In the genomic region with DNA sequence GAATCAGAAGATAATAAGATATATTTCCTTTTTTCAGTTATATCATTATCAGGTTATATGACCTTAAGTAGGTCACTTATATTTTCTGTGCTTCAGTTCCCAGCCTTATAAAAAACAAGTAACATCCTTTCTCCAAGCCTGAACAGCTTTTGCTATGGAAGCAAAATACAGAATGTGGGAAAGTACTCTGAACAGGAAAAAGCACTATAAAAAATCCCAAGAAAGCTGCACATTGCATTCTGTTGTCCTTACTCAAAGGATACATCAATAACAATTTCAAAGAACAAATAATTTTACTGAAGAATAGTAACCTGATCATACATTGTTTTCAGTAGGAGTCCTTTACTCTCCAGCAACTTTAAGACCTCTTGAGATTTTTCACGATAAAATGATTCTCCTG, we compare ENCODE assay signal across 1 cellular context.
TF ChIP-seq lines count a peak whose summit lies in the region.

No MANE protein-coding gene starts in this region.

TF ChIP-seq in GM23338, 12 proteins besides CTCF, POLR2A, EP300 and RAD21:
- TF ChIP-seq ZNF114 (CRISPR knock-in tag; IDR thresholded peaks at IDR 0.05) = no peak
- TF ChIP-seq CREB1 (CRISPR knock-in tag; IDR thresholded peaks at IDR 0.05; ENCODE audit: low read depth) = no peak
- TF ChIP-seq NANOG (IDR thresholded peaks at IDR 0.05; ENCODE audit: borderline replicate concordance) = no peak
- no peak for TF ChIP-seq POLR2AphosphoS5 (IDR thresholded peaks at IDR 0.05; ENCODE audit: low read depth)
- TF ChIP-seq, protein P1, sequence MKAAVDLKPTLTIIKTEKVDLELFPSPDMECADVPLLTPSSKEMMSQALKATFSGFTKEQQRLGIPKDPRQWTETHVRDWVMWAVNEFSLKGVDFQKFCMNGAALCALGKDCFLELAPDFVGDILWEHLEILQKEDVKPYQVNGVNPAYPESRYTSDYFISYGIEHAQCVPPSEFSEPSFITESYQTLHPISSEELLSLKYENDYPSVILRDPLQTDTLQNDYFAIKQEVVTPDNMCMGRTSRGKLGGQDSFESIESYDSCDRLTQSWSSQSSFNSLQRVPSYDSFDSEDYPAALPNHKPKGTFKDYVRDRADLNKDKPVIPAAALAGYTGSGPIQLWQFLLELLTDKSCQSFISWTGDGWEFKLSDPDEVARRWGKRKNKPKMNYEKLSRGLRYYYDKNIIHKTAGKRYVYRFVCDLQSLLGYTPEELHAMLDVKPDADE (IDR thresholded peaks at IDR 0.05) = no peak
- TF ChIP-seq JUNB (IDR thresholded peaks at IDR 0.05; ENCODE audit: unreplicated experiment) = no peak
- TF ChIP-seq ZNF331 (CRISPR knock-in tag; IDR thresholded peaks at IDR 0.05; ENCODE audit: low read depth) = no peak
- no peak for TF ChIP-seq EZH2 (IDR thresholded peaks at IDR 0.05; ENCODE audit: low read depth, unreplicated experiment)
- TF ChIP-seq EZH2phosphoT487 (IDR thresholded peaks at IDR 0.05; ENCODE audit: unreplicated experiment) = no peak
- no peak for TF ChIP-seq STAT1 (IDR thresholded peaks at IDR 0.05; ENCODE audit: unreplicated experiment)
- TF ChIP-seq, protein P2, sequence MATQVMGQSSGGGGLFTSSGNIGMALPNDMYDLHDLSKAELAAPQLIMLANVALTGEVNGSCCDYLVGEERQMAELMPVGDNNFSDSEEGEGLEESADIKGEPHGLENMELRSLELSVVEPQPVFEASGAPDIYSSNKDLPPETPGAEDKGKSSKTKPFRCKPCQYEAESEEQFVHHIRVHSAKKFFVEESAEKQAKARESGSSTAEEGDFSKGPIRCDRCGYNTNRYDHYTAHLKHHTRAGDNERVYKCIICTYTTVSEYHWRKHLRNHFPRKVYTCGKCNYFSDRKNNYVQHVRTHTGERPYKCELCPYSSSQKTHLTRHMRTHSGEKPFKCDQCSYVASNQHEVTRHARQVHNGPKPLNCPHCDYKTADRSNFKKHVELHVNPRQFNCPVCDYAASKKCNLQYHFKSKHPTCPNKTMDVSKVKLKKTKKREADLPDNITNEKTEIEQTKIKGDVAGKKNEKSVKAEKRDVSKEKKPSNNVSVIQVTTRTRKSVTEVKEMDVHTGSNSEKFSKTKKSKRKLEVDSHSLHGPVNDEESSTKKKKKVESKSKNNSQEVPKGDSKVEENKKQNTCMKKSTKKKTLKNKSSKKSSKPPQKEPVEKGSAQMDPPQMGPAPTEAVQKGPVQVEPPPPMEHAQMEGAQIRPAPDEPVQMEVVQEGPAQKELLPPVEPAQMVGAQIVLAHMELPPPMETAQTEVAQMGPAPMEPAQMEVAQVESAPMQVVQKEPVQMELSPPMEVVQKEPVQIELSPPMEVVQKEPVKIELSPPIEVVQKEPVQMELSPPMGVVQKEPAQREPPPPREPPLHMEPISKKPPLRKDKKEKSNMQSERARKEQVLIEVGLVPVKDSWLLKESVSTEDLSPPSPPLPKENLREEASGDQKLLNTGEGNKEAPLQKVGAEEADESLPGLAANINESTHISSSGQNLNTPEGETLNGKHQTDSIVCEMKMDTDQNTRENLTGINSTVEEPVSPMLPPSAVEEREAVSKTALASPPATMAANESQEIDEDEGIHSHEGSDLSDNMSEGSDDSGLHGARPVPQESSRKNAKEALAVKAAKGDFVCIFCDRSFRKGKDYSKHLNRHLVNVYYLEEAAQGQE (IDR thresholded peaks at IDR 0.05; ENCODE audit: unreplicated experiment) = no peak
- TF ChIP-seq, protein P3, sequence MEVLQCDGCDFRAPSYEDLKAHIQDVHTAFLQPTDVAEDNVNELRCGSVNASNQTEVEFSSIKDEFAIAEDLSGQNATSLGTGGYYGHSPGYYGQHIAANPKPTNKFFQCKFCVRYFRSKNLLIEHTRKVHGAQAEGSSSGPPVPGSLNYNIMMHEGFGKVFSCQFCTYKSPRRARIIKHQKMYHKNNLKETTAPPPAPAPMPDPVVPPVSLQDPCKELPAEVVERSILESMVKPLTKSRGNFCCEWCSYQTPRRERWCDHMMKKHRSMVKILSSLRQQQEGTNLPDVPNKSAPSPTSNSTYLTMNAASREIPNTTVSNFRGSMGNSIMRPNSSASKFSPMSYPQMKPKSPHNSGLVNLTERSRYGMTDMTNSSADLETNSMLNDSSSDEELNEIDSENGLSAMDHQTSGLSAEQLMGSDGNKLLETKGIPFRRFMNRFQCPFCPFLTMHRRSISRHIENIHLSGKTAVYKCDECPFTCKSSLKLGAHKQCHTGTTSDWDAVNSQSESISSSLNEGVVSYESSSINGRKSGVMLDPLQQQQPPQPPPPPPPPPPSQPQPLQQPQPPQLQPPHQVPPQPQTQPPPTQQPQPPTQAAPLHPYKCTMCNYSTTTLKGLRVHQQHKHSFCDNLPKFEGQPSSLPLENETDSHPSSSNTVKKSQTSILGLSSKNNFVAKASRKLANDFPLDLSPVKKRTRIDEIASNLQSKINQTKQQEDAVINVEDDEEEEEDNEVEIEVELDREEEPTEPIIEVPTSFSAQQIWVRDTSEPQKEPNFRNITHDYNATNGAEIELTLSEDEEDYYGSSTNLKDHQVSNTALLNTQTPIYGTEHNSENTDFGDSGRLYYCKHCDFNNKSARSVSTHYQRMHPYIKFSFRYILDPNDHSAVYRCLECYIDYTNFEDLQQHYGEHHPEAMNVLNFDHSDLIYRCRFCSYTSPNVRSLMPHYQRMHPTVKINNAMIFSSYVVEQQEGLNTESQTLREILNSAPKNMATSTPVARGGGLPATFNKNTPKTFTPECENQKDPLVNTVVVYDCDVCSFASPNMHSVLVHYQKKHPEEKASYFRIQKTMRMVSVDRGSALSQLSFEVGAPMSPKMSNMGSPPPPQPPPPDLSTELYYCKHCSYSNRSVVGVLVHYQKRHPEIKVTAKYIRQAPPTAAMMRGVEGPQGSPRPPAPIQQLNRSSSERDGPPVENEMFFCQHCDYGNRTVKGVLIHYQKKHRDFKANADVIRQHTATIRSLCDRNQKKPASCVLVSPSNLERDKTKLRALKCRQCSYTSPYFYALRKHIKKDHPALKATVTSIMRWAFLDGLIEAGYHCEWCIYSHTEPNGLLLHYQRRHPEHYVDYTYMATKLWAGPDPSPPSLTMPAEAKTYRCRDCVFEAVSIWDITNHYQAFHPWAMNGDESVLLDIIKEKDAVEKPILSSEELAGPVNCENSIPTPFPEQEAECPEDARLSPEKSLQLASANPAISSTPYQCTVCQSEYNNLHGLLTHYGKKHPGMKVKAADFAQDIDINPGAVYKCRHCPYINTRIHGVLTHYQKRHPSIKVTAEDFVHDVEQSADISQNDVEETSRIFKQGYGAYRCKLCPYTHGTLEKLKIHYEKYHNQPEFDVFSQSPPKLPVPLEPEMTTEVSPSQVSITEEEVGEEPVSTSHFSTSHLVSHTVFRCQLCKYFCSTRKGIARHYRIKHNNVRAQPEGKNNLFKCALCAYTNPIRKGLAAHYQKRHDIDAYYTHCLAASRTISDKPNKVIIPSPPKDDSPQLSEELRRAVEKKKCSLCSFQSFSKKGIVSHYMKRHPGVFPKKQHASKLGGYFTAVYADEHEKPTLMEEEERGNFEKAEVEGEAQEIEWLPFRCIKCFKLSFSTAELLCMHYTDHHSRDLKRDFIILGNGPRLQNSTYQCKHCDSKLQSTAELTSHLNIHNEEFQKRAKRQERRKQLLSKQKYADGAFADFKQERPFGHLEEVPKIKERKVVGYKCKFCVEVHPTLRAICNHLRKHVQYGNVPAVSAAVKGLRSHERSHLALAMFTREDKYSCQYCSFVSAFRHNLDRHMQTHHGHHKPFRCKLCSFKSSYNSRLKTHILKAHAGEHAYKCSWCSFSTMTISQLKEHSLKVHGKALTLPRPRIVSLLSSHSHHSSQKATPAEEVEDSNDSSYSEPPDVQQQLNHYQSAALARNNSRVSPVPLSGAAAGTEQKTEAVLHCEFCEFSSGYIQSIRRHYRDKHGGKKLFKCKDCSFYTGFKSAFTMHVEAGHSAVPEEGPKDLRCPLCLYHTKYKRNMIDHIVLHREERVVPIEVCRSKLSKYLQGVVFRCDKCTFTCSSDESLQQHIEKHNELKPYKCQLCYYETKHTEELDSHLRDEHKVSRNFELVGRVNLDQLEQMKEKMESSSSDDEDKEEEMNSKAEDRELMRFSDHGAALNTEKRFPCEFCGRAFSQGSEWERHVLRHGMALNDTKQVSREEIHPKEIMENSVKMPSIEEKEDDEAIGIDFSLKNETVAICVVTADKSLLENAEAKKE (CRISPR knock-in tag; IDR thresholded peaks at IDR 0.05) = no peak
